In the genomic region with DNA sequence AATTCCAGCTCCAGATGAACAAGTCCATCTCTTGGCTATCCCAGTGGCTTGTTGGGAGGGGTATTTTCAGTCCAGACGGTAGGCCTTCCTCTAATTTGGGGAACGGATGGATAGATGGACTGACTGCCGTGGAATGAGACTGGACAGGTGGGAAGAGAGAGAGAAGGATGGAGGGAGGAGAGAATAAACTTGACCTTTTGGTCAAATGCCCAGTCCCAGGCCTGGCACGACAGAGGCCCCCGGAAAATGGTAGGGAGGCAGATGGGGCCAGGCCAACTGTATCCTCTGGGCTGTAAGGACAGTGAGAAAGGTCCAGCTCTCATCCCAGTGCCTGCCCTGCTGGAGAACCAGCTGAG, we compare ENCODE assay signal across 26 cellular contexts. TPM values are rescaled to one million over a fixed set of nuclear protein-coding genes. Genes with fewer than 3 reads are reported as not detected.
DNase-seq lines count a peak whose midpoint lies in the region; ATAC-seq, FAIRE-seq and TF ChIP-seq lines count a peak whose summit lies in the region.
"Had no signal": no experiment of that assay in that cellular context is flagged by ENCODE, and none has a peak within 500 bp of the region (broad histone marks: within the 10 kb centered on the region; RNA-seq: fewer than 3 reads in every experiment).

No MANE protein-coding gene starts in this region.

- H3K4me1 Mint-ChIP-seq in H9, result peaks cover 7 to 9% of the 10 kb centered on the region in 2 experiments

- intact Hi-C loops in kidney (cut with DNase I) (no loop called here), transverse colon (cut with DNase I; ENCODE audit: low total_unique reads) (no loop called here)

- no peak for TF ChIP-seq CTCF in H9 (conservative IDR thresholded peaks at IDR 0.05)
- no peak for TF ChIP-seq CTCF in H1 (IDR thresholded peaks at IDR 0.05; ENCODE audit: control extremely low read depth in 1 of 3, insufficient read depth in 1 of 3, low read depth in 1 of 3, low read length in 3 of 3)
- no peak for TF ChIP-seq CTCF in kidney (IDR thresholded peaks at IDR 0.05; ENCODE audit: borderline replicate concordance, extremely low read depth, insufficient read depth)
- no peak for TF ChIP-seq CTCF in transverse colon (IDR thresholded peaks at IDR 0.05)

- H3K79me1 ChIP-seq in H9 (ENCODE audit: insufficient read depth, low read depth, low read length, poor library complexity, severe bottlenecking), result no peaks in the 10 kb centered on the region
- no peaks in the 10 kb centered on the region for H3K79me1 ChIP-seq in H1 (ENCODE audit: low read depth, low read length)
- H3K79me1 ChIP-seq in trophoblast cell (ENCODE audit: low read length), result no peaks in the 10 kb centered on the region

- no peak overlapping the region for H3K14ac ChIP-seq in H9 (ENCODE audit: insufficient read depth, low read length)
- no peak overlapping the region for H3K14ac ChIP-seq in H1 (ENCODE audit: insufficient read length)
- no peak overlapping the region for H3K14ac ChIP-seq in trophoblast cell (ENCODE audit: low read length)

- no CpG with 5 or more reads among the region's 5 CpGs for WGBS in H9 (ENCODE audit: extremely low coverage, insufficient read length, low lambda C conversion rate)
- 75% methylated on average over 5 of the region's 5 CpGs; no CpG with 5 or more reads in 1 of the 2 experiments for WGBS in H1 (ENCODE audit: extremely low coverage in 1 of 2, insufficient coverage in 1 of 2, insufficient read length in 1 of 2, insufficient replicate concordance in 2 of 2, low coverage in 1 of 2, low lambda C conversion rate in 2 of 2, missing lambda C conversion rate in 1 of 2), 2 experiments
- WGBS in trophoblast cell (ENCODE audit: extremely low coverage, insufficient coverage, insufficient read length), result no CpG with 5 or more reads among the region's 5 CpGs
- WGBS in transverse colon (ENCODE audit: low coverage in 1 of 2), 2 donors, result 88 to 93% methylated on average over 3 to 5 of the region's 5 CpGs

- H3K23ac ChIP-seq in H9 (ENCODE audit: insufficient read length, low read depth, low read length) (no peak overlapping the region), H1 (ENCODE audit: insufficient read length) (no peak overlapping the region), trophoblast cell (ENCODE audit: low read length) (no peak overlapping the region)

- no peaks in the 10 kb centered on the region for H3K36me3 Mint-ChIP-seq in H9 (ENCODE audit: insufficient read depth in 1 of 3, low read depth in 3 of 3)

- TF ChIP-seq POLR2A in H1 (IDR thresholded peaks at IDR 0.05; ENCODE audit: control extremely low read depth in 1 of 2, low read depth in 2 of 2, low read length in 2 of 2) (no peak), transverse colon (IDR thresholded peaks at IDR 0.05) (no peak)

- no peak overlapping the region for H2BK12ac ChIP-seq in H9 (ENCODE audit: insufficient read length, low read depth, low read length)
- no peak overlapping the region for H2BK12ac ChIP-seq in H1 (ENCODE audit: low read depth, low read length)
- H2BK12ac ChIP-seq in trophoblast cell (ENCODE audit: low read length), result no peak overlapping the region

- FAIRE-seq in H1 (lab: Jason Lieb, UNC), result no peak
- no peak for FAIRE-seq in kidney (lab: Jason Lieb, UNC)
- FAIRE-seq: GM12878 had no signal

- H2BK15ac ChIP-seq in H9 (ENCODE audit: low read depth, low read length), result no peak overlapping the region
- no peak overlapping the region for H2BK15ac ChIP-seq in H1 (ENCODE audit: low read length)

- H3K9ac ChIP-seq in H9 (ENCODE audit: extremely low read depth, insufficient read length, low read length) (no peak overlapping the region), H1 (replicated peaks in 1 of 4; ENCODE audit: extremely low read depth in 1 of 4, low read depth in 3 of 4, low read length in 3 of 4) (no peak overlapping the region), kidney (ENCODE audit: low read length in 2 of 2) (peak overlapping the region in 1 of 2 donors; percentile 62), trophoblast cell (ENCODE audit: low read length) (peak overlapping the region; percentile 14)
- H3K9ac ChIP-seq: BLaER1, KMS-11, SK-N-SH had no signal

- peaks cover 54% of the 10 kb centered on the region for H3K27me3 Mint-ChIP-seq in H9 (ENCODE audit: low read depth)

- no peak overlapping the region for H4K8ac ChIP-seq in H9 (replicated peaks; ENCODE audit: insufficient read length, low read depth, low read length)
- no peak overlapping the region for H4K8ac ChIP-seq in H1 (ENCODE audit: extremely low read depth, insufficient read depth, low read length)
- no peak overlapping the region for H4K8ac ChIP-seq in trophoblast cell (ENCODE audit: low read depth, low read length)

- no peak for TF ChIP-seq RAD21 in H1 (IDR thresholded peaks at IDR 0.05 in 1 of 2, conservative IDR thresholded peaks at IDR 0.05 in 1 of 2; ENCODE audit: low read depth in 2 of 2, low read length in 2 of 2)

- in situ Hi-C loops in transverse colon (cut with MboI; ENCODE audit: low pct_ligation_motif_present in 1 of 4, low pct_unique_long_range_greater_than_20kb in 1 of 4, low sequenced_read_pairs in 3 of 4), result no loop called here

- ATAC-seq in HG03521 (IDR thresholded peaks at IDR 0.05; ENCODE audit: unreplicated experiment) (no peak), HG03469 (IDR thresholded peaks at IDR 0.05; ENCODE audit: unreplicated experiment) (no peak)
- ATAC-seq: GM12878, HCT116 had no signal

- TF ChIP-seq EP300 in H1 (IDR thresholded peaks at IDR 0.05; ENCODE audit: borderline replicate concordance in 1 of 2, low read depth in 2 of 2, low read length in 2 of 2), result no peak
- TF ChIP-seq EP300 in transverse colon (IDR thresholded peaks at IDR 0.05; ENCODE audit: low read depth), result no peak

- H3K4me1 ChIP-seq in H9 (ENCODE audit: insufficient read depth, low read length) (no peaks in the 10 kb centered on the region; the same call in none of the 2 replicates), H1 (replicated peaks in 1 of 4; ENCODE audit: control insufficient read depth in 3 of 4, insufficient read depth in 4 of 4, low read length in 3 of 4) (no peaks in the 10 kb centered on the region), kidney (ENCODE audit: control insufficient read depth in 1 of 2, insufficient read depth in 1 of 2, low read depth in 1 of 2, low read length in 2 of 2) (peaks cover 0 to 6% of the 10 kb centered on the region in 2 donors), trophoblast cell (ENCODE audit: control insufficient read depth in 1 of 2, insufficient read depth in 2 of 2, low read length in 2 of 2) (peaks cover 0 to 6% of the 10 kb centered on the region in 2 experiments), transverse colon (peaks cover 0 to 15% (median 8%) of the 10 kb centered on the region in 4 donors)
- H3K4me1 ChIP-seq: Caco-2 had no signal

- H4K91ac ChIP-seq in H9 (ENCODE audit: insufficient read length, low read depth, low read length) (no peak overlapping the region), H1 (replicated peaks; ENCODE audit: insufficient read length, low read length) (no peak overlapping the region), trophoblast cell (ENCODE audit: low read depth, low read length) (no peak overlapping the region)

- H2BK120ac ChIP-seq in H9 (ENCODE audit: low read depth, low read length, poor library complexity, severe bottlenecking) (no peak overlapping the region), H1 (replicated peaks; ENCODE audit: low read depth, low read length) (no peak overlapping the region), trophoblast cell (ENCODE audit: insufficient read depth, low read length, poor library complexity) (no peak overlapping the region)

- H4K12ac ChIP-seq in trophoblast cell (ENCODE audit: low read depth, low read length), result no peak overlapping the region

- H4K5ac ChIP-seq in H9 (ENCODE audit: insufficient read length, low read depth, low read length), result no peak overlapping the region
- H4K5ac ChIP-seq in H1 (ENCODE audit: insufficient read length, low read depth, low read length), result no peak overlapping the region

- H3K4ac ChIP-seq in H9 (ENCODE audit: low read depth, low read length) (no peak overlapping the region), H1 (replicated peaks; ENCODE audit: insufficient read length, low read depth, low read length) (no peak overlapping the region), trophoblast cell (ENCODE audit: low read depth, low read length) (no peak overlapping the region)

- no peaks in the 10 kb centered on the region for H3K79me2 ChIP-seq in H9 (ENCODE audit: insufficient read depth, low read length)
- no peaks in the 10 kb centered on the region for H3K79me2 ChIP-seq in H1 (ENCODE audit: control insufficient read depth in 1 of 2, insufficient read depth in 2 of 2, low read length in 2 of 2)
- no peaks in the 10 kb centered on the region for H3K79me2 ChIP-seq in trophoblast cell (ENCODE audit: control insufficient read depth, insufficient read depth, low read length, poor library complexity)

- POLR2A ChIA-PET in H1 (lab: Charles Lee; ENCODE audit: partially characterized antibody), result no interaction called here

- no peak overlapping the region for H2AK5ac ChIP-seq in H9 (ENCODE audit: insufficient read length, low read length)
- no peak overlapping the region for H2AK5ac ChIP-seq in H1 (ENCODE audit: low read depth, low read length)
- H2AK5ac ChIP-seq in trophoblast cell (ENCODE audit: low read length), result no peak overlapping the region

- H3K18ac ChIP-seq in H9 (ENCODE audit: insufficient read length, low read depth, low read length), result no peak overlapping the region
- no peak overlapping the region for H3K18ac ChIP-seq in H1 (ENCODE audit: extremely low read depth, low read length)
- H3K18ac ChIP-seq in trophoblast cell (ENCODE audit: low read length), result no peak overlapping the region

- DNase-seq in H9, result no peak
- no peak for DNase-seq in H1 (ENCODE audit: low read depth in 1 of 2, low spot score in 2 of 2)
- DNase-seq in kidney, result no peak
- DNase-seq in trophoblast cell, result no peak
- DNase-seq in transverse colon, result no peak
- DNase-seq: Caco-2; CD4-positive, alpha-beta T cell; DMS 273 treated with DMSO at 0.1 percent for 48 hours; DND-41; IMR-90; NCI-H1105; NCI-H146; NCI-H2029; NCI-H2227 treated with DMSO at 0.1 percent for 48 hours; NCI-H510A; NCI-H748 treated with DMSO at 0.1 percent for 48 hours; PC-9; RPMI8226; SIG-M5; SK-N-SH had no signal

- H2AFZ ChIP-seq in H9 (ENCODE audit: low read length) (no peak overlapping the region), H1 (ENCODE audit: low read length) (0 out of 2 replicates have a peak overlapping the region, but pooled peaks have one; percentile 19), trophoblast cell (ENCODE audit: insufficient read depth, low read length, poor library complexity) (no peak overlapping the region)
- H2AFZ ChIP-seq: PC-9 had no signal

- H3K23me2 ChIP-seq in H9 (ENCODE audit: insufficient read length, low read depth, low read length, poor library complexity, severe bottlenecking) (peaks cover 11% of the 10 kb centered on the region), H1 (ENCODE audit: low read depth, low read length) (peaks cover 11% of the 10 kb centered on the region; the same call in 1 of the 2 replicates)

- H3K27ac ChIP-seq in H9 (ENCODE audit: insufficient read length, low read depth, low read length) (no peak overlapping the region), H1 (ENCODE audit: low read depth, low read length) (no peak overlapping the region), kidney (ENCODE audit: low read depth in 2 of 2, low read length in 2 of 2) (peak overlapping the region; percentile 2 to 35), trophoblast cell (ENCODE audit: low read depth, low read length) (no peak overlapping the region), transverse colon (no peak overlapping the region)
- H3K27ac ChIP-seq: BLaER1, KMS-11, PC-9 had no signal

- H3K4me2 ChIP-seq in H9 (ENCODE audit: insufficient read depth, insufficient read length, low read length) (peak overlapping the region; percentile 49), H1 (ENCODE audit: insufficient read depth in 1 of 2, low read depth in 2 of 2, low read length in 2 of 2) (peak overlapping the region; percentile 84 to 93; a peak in 3 of 4 replicates), trophoblast cell (ENCODE audit: low read length) (no peak overlapping the region)
- H3K4me2 ChIP-seq: BLaER1, KMS-11, PC-9, SK-N-SH had no signal

- H2BK20ac ChIP-seq in H9 (ENCODE audit: low read depth, low read length, poor library complexity, severe bottlenecking) (no peak overlapping the region), H1 (ENCODE audit: low read length) (no peak overlapping the region)

- H3K36me3 ChIP-seq in H1 (ENCODE audit: control insufficient read depth in 2 of 4, insufficient read depth in 4 of 4, low read length in 3 of 4) (no peaks in the 10 kb centered on the region), kidney (ENCODE audit: control insufficient read depth in 1 of 2, insufficient read depth in 2 of 2, low read length in 2 of 2) (no peaks in the 10 kb centered on the region), trophoblast cell (ENCODE audit: control insufficient read depth in 1 of 2, insufficient read depth in 2 of 2, low read length in 2 of 2) (no peaks in the 10 kb centered on the region), transverse colon (no peaks in the 10 kb centered on the region)
- H3K36me3 ChIP-seq: BLaER1 had no signal

- no peak overlapping the region for H2BK5ac ChIP-seq in H9 (ENCODE audit: insufficient read length, low read length)
- H2BK5ac ChIP-seq in H1 (ENCODE audit: low read depth, low read length), result no peak overlapping the region
- H2BK5ac ChIP-seq in trophoblast cell (ENCODE audit: low read depth, low read length, poor library complexity), result no peak overlapping the region

- H3K56ac ChIP-seq in H9 (ENCODE audit: insufficient read length, low read depth, low read length) (no peak overlapping the region), H1 (replicated peaks; ENCODE audit: insufficient read length, low read depth, low read length) (no peak overlapping the region)

- peaks cover 13% of the 10 kb centered on the region; the same call in 1 of the 2 replicates for H3K27me3 ChIP-seq in H9 (ENCODE audit: insufficient read depth, low read length)
- H3K27me3 ChIP-seq in H1 (replicated peaks in 1 of 4; ENCODE audit: control insufficient read depth in 3 of 4, extremely low read depth in 1 of 4, insufficient read depth in 3 of 4, low read length in 3 of 4), result peaks cover 15 to 27% (median 22%) of the 10 kb centered on the region in 4 experiments
- H3K27me3 ChIP-seq in trophoblast cell (ENCODE audit: insufficient read depth, low read length), result peaks cover 21% of the 10 kb centered on the region
- H3K27me3 ChIP-seq in transverse colon, result peaks cover 56% of the 10 kb centered on the region
- H3K27me3 ChIP-seq: BLaER1 had no signal

- H3K4me3 Mint-ChIP-seq in H9, result peak overlapping the region; percentile 70 to 88
- H3K4me3 Mint-ChIP-seq: CD4-positive, alpha-beta T cell had no signal

- peak overlapping the region in 2 of 4 experiments; percentile 58 to 73; a peak in 3 of 8 replicates for H3K4me3 ChIP-seq in H1 (ENCODE audit: extremely low read depth in 1 of 4, insufficient read depth in 2 of 4, low read depth in 3 of 4, low read length in 4 of 4)
- peak overlapping the region; percentile 75 to 85 for H3K4me3 ChIP-seq in kidney (ENCODE audit: low read length in 2 of 2)
- no peak overlapping the region for H3K4me3 ChIP-seq in trophoblast cell (ENCODE audit: low read depth, low read length)
- no peak overlapping the region for H3K4me3 ChIP-seq in transverse colon
- H3K4me3 ChIP-seq: BLaER1, GM12878, PC-9 had no signal

- no peak overlapping the region for H3T11ph ChIP-seq in H9 (ENCODE audit: low read length)

- CTCF ChIA-PET in H1 (lab: Charles Lee; ENCODE audit: partially characterized antibody), result interaction anchor here (0.6 to 5.3 kb wide), 6 partner anchors 16 to 90 kb away, joined by 3 to 26 read pairs (median 4); no protein-coding TSS in a partner anchor

- no peaks in the 10 kb centered on the region for H3K9me3 Mint-ChIP-seq in H9
- H3K9me3 Mint-ChIP-seq: CD4-positive, alpha-beta T cell had no signal

- H3K9me3 ChIP-seq in H9 (ENCODE audit: control insufficient read depth, low read depth, low read length), result no peaks in the 10 kb centered on the region
- no peaks in the 10 kb centered on the region for H3K9me3 ChIP-seq in H1 (ENCODE audit: insufficient read depth in 2 of 2, low read depth in 1 of 2, low read length in 1 of 2)
- no peaks in the 10 kb centered on the region for H3K9me3 ChIP-seq in kidney (ENCODE audit: control insufficient read depth in 1 of 2, low read length in 2 of 2)
- peaks cover 5% of the 10 kb centered on the region for H3K9me3 ChIP-seq in trophoblast cell (ENCODE audit: insufficient read depth, low read depth, low read length)
- no peaks in the 10 kb centered on the region for H3K9me3 ChIP-seq in transverse colon
- H3K9me3 ChIP-seq: BLaER1, Caco-2, SK-N-SH had no signal

- no peak overlapping the region for H3K27ac Mint-ChIP-seq in H9
- H3K27ac Mint-ChIP-seq: CD4-positive, alpha-beta T cell had no signal

- H4K20me1 ChIP-seq in H9 (ENCODE audit: control insufficient read depth, insufficient read depth, insufficient read length), result no peaks in the 10 kb centered on the region
- H4K20me1 ChIP-seq in H1 (replicated peaks in 1 of 2; ENCODE audit: control insufficient read depth in 1 of 2, insufficient read depth in 2 of 2, low read length in 2 of 2), result peaks cover 0 to 3% of the 10 kb centered on the region in 2 experiments
- H4K20me1 ChIP-seq: BLaER1 had no signal

RNA-seq across cellular contexts. Expression of gene BHMT, which starts 1.1 kb away (rescaled TPM):
- total RNA-seq in H9 (2021) (0.72 and 1.4 TPM in 2 replicates), kidney (30.7 TPM), transverse colon (not detected)
- 1.6 and 1.7 TPM in 2 replicates for total RNA-seq in H1 (2021; fragmentation: NEBNext Ultra II Directional; extraction: Animal tissue kit (Norgen Biotek cat#: 25700))
- polyA plus RNA-seq in H1 (2011; rRNA removed) (0.54 and 1.1 TPM in 2 replicates), kidney (ENCODE audit: insufficient read depth, low read depth, low replicate concordance) (270 TPM)
- polyA plus RNA-seq in H1 (2011; cell fraction: cytosol; rRNA removed), result 0.85 TPM
- 1.1 TPM for polyA plus RNA-seq in H1 (2011; cell fraction: nucleus; rRNA removed)
- polyA plus RNA-seq in H1 (2012, experiment 1 of 2), result 1.0 to 2.4 TPM (median 2.1 TPM) in 4 replicates
- polyA plus RNA-seq in H1 (2012, experiment 2 of 2), result 0.08 TPM
- 0.97 TPM for polyA plus RNA-seq in H1 (2013, experiment 1 of 2)
- polyA plus RNA-seq in H1 (2013, experiment 2 of 2), result 1.0 TPM
- 0.22 and 1.5 TPM in 2 replicates for polyA minus RNA-seq in H1 (2011; rRNA and poly(A)+ RNA removed)
- 1.8 TPM for polyA minus RNA-seq in H1 (2011; cell fraction: cytosol; rRNA and poly(A)+ RNA removed)
- polyA minus RNA-seq in H1 (2011; cell fraction: nucleus; rRNA and poly(A)+ RNA removed), result 2.1 TPM
- not detected in 2 replicates for polyA plus RNA-seq in trophoblast cell (2013)
- total RNA-seq: Caco-2; CD4-positive, alpha-beta T cell; IMR-90; PC-9 had no signal
- polyA plus RNA-seq: GM12878, IMR-90, SK-N-SH had no signal

RNA-seq across cellular contexts. Expression of gene BHMT2, which starts 43.1 kb away (rescaled TPM):
- total RNA-seq in H9 (2021), result not detected in 2 replicates
- not detected in 2 replicates for total RNA-seq in H1 (2021; fragmentation: NEBNext Ultra II Directional; extraction: Animal tissue kit (Norgen Biotek cat#: 25700))
- 0.11 TPM in 1 of 2 replicates, not detected in the other for polyA plus RNA-seq in H1 (2011; rRNA removed)
- polyA plus RNA-seq in H1 (2011; cell fraction: cytosol; rRNA removed), result 0.26 TPM
- not detected for polyA plus RNA-seq in H1 (2011; cell fraction: nucleus; rRNA removed)
- 0.40 to 0.44 TPM in 2 of 4 replicates, not detected in the others for polyA plus RNA-seq in H1 (2012, experiment 1 of 2)
- polyA plus RNA-seq in H1 (2012, experiment 2 of 2), result not detected
- polyA plus RNA-seq in H1 (2013, experiment 1 of 2), result not detected
- not detected for polyA plus RNA-seq in H1 (2013, experiment 2 of 2)
- 0.17 TPM in 1 of 2 replicates, not detected in the other for polyA minus RNA-seq in H1 (2011; rRNA and poly(A)+ RNA removed)
- not detected for polyA minus RNA-seq in H1 (2011; cell fraction: cytosol; rRNA and poly(A)+ RNA removed)
- not detected for polyA minus RNA-seq in H1 (2011; cell fraction: nucleus; rRNA and poly(A)+ RNA removed)
- total RNA-seq in kidney, result 54.8 TPM
- 230 TPM for polyA plus RNA-seq in kidney (ENCODE audit: insufficient read depth, low read depth, low replicate concordance)
- polyA plus RNA-seq in trophoblast cell (2013), result not detected in 2 replicates
- total RNA-seq in transverse colon, result 10 to 100 TPM in 1 of 4 donors, 1 to 10 TPM in 3; 1.6 to 12.1 (median 2.5) TPM
- total RNA-seq: Caco-2; CD4-positive, alpha-beta T cell; GM12878; PC-9 had no signal
- polyA plus RNA-seq: GM12878, SK-N-SH had no signal

RNA-seq across cellular contexts. Expression of gene DMGDH, which starts 43.2 kb away (rescaled TPM):
- total RNA-seq in H9 (2021) (0.37 TPM in 1 of 2 replicates, not detected in the other), kidney (10.4 TPM), transverse colon (1 to 10 TPM in 1 of 4 donors, under 1 TPM in 1, not detected in 2; 0.41 to 2.7 TPM)
- 1.1 TPM in 1 of 2 replicates, not detected in the other for total RNA-seq in H1 (2021; fragmentation: NEBNext Ultra II Directional; extraction: Animal tissue kit (Norgen Biotek cat#: 25700))
- polyA plus RNA-seq in H1 (2011; rRNA removed) (0.15 and 0.31 TPM in 2 replicates), kidney (ENCODE audit: insufficient read depth, low read depth, low replicate concordance) (39.7 TPM)
- 0.26 TPM for polyA plus RNA-seq in H1 (2011; cell fraction: cytosol; rRNA removed)
- 0.07 TPM for polyA plus RNA-seq in H1 (2011; cell fraction: nucleus; rRNA removed)
- 0.46 TPM in 1 of 4 replicates, not detected in the others for polyA plus RNA-seq in H1 (2012, experiment 1 of 2)
- polyA plus RNA-seq in H1 (2012, experiment 2 of 2), result not detected
- not detected for polyA plus RNA-seq in H1 (2013, experiment 1 of 2)
- polyA plus RNA-seq in H1 (2013, experiment 2 of 2), result not detected
- 0.44 and 1.6 TPM in 2 replicates for polyA minus RNA-seq in H1 (2011; rRNA and poly(A)+ RNA removed)
- polyA minus RNA-seq in H1 (2011; cell fraction: cytosol; rRNA and poly(A)+ RNA removed), result not detected
- 2.8 TPM for polyA minus RNA-seq in H1 (2011; cell fraction: nucleus; rRNA and poly(A)+ RNA removed)
- polyA plus RNA-seq in trophoblast cell (2013), result 0.21 and 0.22 TPM in 2 replicates
- polyA plus RNA-seq: IMR-90 had no signal

Comparison
In these comparisons a context has a peak if more than half of its experiments do, and no peak if none do; other contexts are left out.
1. H3K27ac ChIP-seq: peak in kidney (2 of 2); none in H9 (single experiment), H1 (single experiment), trophoblast cell (single experiment) and transverse colon (0 of 4).
2. H3K4me3 ChIP-seq: peak in kidney (2 of 2); none in trophoblast cell (single experiment) and transverse colon (0 of 4).
3. RNA of gene BHMT, which starts 1.1 kb away (total RNA-seq): 30.7 TPM in kidney (single experiment); 1.6 to 1.7 TPM in H1, 0.72 to 1.4 TPM in H9 and not detected in transverse colon; every median in the first group is over 10 times any median in the second.